11 cellular contexts compared by ENCODE assay signal in the genomic region with DNA sequence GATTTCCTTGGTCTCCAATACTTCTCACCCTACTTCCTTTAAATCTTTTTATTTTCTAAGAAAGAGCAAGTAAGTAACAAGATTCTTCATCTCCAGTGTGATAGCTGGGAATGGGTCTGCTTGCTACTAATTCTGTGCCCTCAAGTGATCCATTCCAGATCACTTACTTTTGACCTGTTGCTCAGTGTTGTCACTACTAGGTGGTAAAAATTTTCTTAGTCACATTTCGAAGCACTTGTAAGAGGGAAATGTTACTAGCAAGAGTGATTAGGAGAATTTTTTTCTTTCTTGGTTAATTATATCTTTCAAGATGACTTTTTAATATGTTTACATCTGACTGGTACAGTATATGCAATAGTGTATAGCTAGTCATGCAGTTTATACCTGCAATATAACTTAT. TPM values are rescaled to one million over a fixed set of nuclear protein-coding genes. Genes with fewer than 3 reads are reported as not detected.
DNase-seq lines count a peak whose midpoint lies in the region; ATAC-seq, FAIRE-seq and TF ChIP-seq lines count a peak whose summit lies in the region.
"Had no signal": no experiment of that assay in that cellular context is flagged by ENCODE, and none has a peak within 500 bp of the region (broad histone marks: within the 10 kb centered on the region; RNA-seq: fewer than 3 reads in every experiment).

No MANE protein-coding gene starts in this region.

- CTCF ChIA-PET in HepG2 (lab: Yijun Ruan, JAX; ENCODE audit: low intra/inter-chr PET ratio, low total read pairs) = no interaction called here

- no TSS peak for BruUV-seq in HepG2 (replicated peaks; lab: Mats Ljungman, UMichigan)

- no peaks in the 10 kb centered on the region for H3K27me3 Mint-ChIP-seq in activated T-helper 17 cell treated with anti-CD3 and anti-CD28 coated beads, Interleukin-2, amount 50 U/mL, for 72 hours
- no peaks in the 10 kb centered on the region for H3K27me3 Mint-ChIP-seq in memory B cell

- H3K4me3 ChIP-seq in HepG2 (replicated peaks in 1 of 3; ENCODE audit: insufficient read depth in 1 of 3, low read depth in 2 of 3, low read length in 3 of 3) = peak overlapping the region; percentile 5 to 89 (median 13); a peak in 3 of 6 replicates
- H3K4me3 ChIP-seq in right lobe of liver = no peak overlapping the region
- peak overlapping the region in 1 of 8 donors; percentile 1 for H3K4me3 ChIP-seq in spleen

- H3K4me1 ChIP-seq in HepG2 (ENCODE audit: insufficient read depth, low read length) (peaks cover 75% of the 10 kb centered on the region), right lobe of liver (peaks cover 0 to 41% (median 17%) of the 10 kb centered on the region in 4 donors), spleen (peaks cover 39 to 87% (median 71%) of the 10 kb centered on the region in 6 donors)

- peaks cover 87% of the 10 kb centered on the region for H3K79me2 ChIP-seq in HepG2 (ENCODE audit: insufficient read depth, low read length)

- peaks cover 28% of the 10 kb centered on the region for H4K20me1 ChIP-seq in HepG2 (ENCODE audit: insufficient read depth, low read length)

- H3K27ac ChIP-seq in HepG2 (ENCODE audit: extremely low read length, insufficient read depth, low read length) = no peak overlapping the region
- H3K27ac ChIP-seq in right lobe of liver = no peak overlapping the region
- peak overlapping the region in 1 of 8 donors; percentile 99 for H3K27ac ChIP-seq in spleen

- POLR2A ChIA-PET in HepG2 (lab: Yijun Ruan, JAX) = interaction anchor here (0.9 to 1.2 kb wide), 4 partner anchors 8 to 112 kb away, joined by 3 read pairs; no protein-coding TSS in a partner anchor

- ATAC-seq in HepG2 (no peak), right lobe of liver (no peak), memory B cell (ENCODE audit: low read depth) (no peak), HG02884 (IDR thresholded peaks at IDR 0.05; ENCODE audit: unreplicated experiment) (no peak)
- no peak for ATAC-seq in activated T-helper 17 cell treated with anti-CD3 and anti-CD28 coated beads, Interleukin-2, amount 50 U/mL, for 72 hours (replicated peaks)

- no peak for TF ChIP-seq RAD21 in HepG2 (CRISPR knock-in tag; IDR thresholded peaks at IDR 0.05)

- H3K9ac ChIP-seq in HepG2 (ENCODE audit: insufficient read depth, low read depth, low read length) = no peak overlapping the region

- H3K4me3 Mint-ChIP-seq in activated T-helper 17 cell treated with anti-CD3 and anti-CD28 coated beads, Interleukin-2, amount 50 U/mL, for 72 hours = peak overlapping the region; percentile 94
- peak overlapping the region; percentile 56 for H3K4me3 Mint-ChIP-seq in memory B cell

- intact Hi-C loops in HepG2 (cut with micrococcal nuclease; ENCODE audit: unreplicated experiment) (no loop called here), right lobe of liver (cut with DNase I) (no loop called here), spleen (cut with DNase I; ENCODE audit: low total_unique reads) (no loop called here)

- peaks cover 3% of the 10 kb centered on the region for H3K9me3 Mint-ChIP-seq in activated T-helper 17 cell treated with anti-CD3 and anti-CD28 coated beads, Interleukin-2, amount 50 U/mL, for 72 hours
- no peaks in the 10 kb centered on the region for H3K9me3 Mint-ChIP-seq in memory B cell
- H3K9me3 Mint-ChIP-seq: CD14-positive monocyte had no signal

- no peak for DNase-seq in HepG2 (ENCODE audit: low spot score)
- no peak for DNase-seq in right lobe of liver
- no peak for DNase-seq in memory B cell (ENCODE audit: low spot score in 2 of 2)
- no peak for DNase-seq in Ammon's horn (ENCODE audit: low spot score)
- no peak for DNase-seq in UCSD-AML1 (lab: John Stamatoyannopoulos, UW; ENCODE audit: unreplicated experiment)
- no peak for DNase-seq in spleen

- no peak for TF ChIP-seq EP300 in HepG2 (IDR thresholded peaks at IDR 0.05; ENCODE audit: low read depth in 2 of 2, low read length in 2 of 2)
- TF ChIP-seq EP300 in HepG2 (CRISPR knock-in tag; IDR thresholded peaks at IDR 0.05; ENCODE audit: borderline replicate concordance) = no peak

- peaks cover 50% of the 10 kb centered on the region for H3K4me1 Mint-ChIP-seq in activated T-helper 17 cell treated with anti-CD3 and anti-CD28 coated beads, Interleukin-2, amount 50 U/mL, for 72 hours
- peaks cover 54% of the 10 kb centered on the region for H3K4me1 Mint-ChIP-seq in memory B cell

- H3K27me3 ChIP-seq in HepG2 (ENCODE audit: control insufficient read depth in 1 of 2, insufficient read depth in 2 of 2, low read length in 2 of 2) = no peaks in the 10 kb centered on the region; a peak in 1 of 5 replicates
- H3K27me3 ChIP-seq in right lobe of liver = no peaks in the 10 kb centered on the region
- H3K27me3 ChIP-seq in spleen (replicated peaks in 1 of 7) = no peaks in the 10 kb centered on the region

- peaks cover 97% of the 10 kb centered on the region for H3K36me3 Mint-ChIP-seq in activated T-helper 17 cell treated with anti-CD3 and anti-CD28 coated beads, Interleukin-2, amount 50 U/mL, for 72 hours (ENCODE audit: low read depth)
- peaks cover 23% of the 10 kb centered on the region for H3K36me3 Mint-ChIP-seq in memory B cell

- H3K4me2 ChIP-seq in HepG2 (ENCODE audit: low read depth, low read length) = peak overlapping the region; percentile 76

- peaks cover 10 to 41% of the 10 kb centered on the region in 2 experiments for H3K36me3 ChIP-seq in HepG2 (replicated peaks in 1 of 2; ENCODE audit: control insufficient read depth in 1 of 2, insufficient read depth in 2 of 2, low read length in 2 of 2)
- H3K36me3 ChIP-seq in right lobe of liver = peaks cover 0 to 40% (median 11%) of the 10 kb centered on the region in 4 donors
- H3K36me3 ChIP-seq in spleen = peaks cover 3 to 44% (median 33%) of the 10 kb centered on the region in 6 donors

- WGBS in HepG2 (ENCODE audit: low lambda C conversion rate) = 84% methylated on average over 1 of the region's 1 CpG
- WGBS in right lobe of liver (ENCODE audit: insufficient coverage, low coverage, low lambda C conversion rate, missing lambda C conversion rate) = 75% methylated on average over 1 of the region's 1 CpG
- 61 to 84% (median 77%) methylated on average over 1 of the region's 1 CpG for WGBS in spleen, 5 donors

- FAIRE-seq in HepG2 (lab: Jason Lieb, UNC) = no peak

- in situ Hi-C loops in HepG2 (cut with HindIII; ENCODE audit: extremely low pct_ligation_motif_present, low pct_unique_long_range_greater_than_20kb) = no loop called here

- TF ChIP-seq CTCF in HepG2 (CRISPR knock-in tag; IDR thresholded peaks at IDR 0.05) = no peak
- no peak for TF ChIP-seq CTCF in right lobe of liver (IDR thresholded peaks at IDR 0.05)
- TF ChIP-seq CTCF in spleen (IDR thresholded peaks at IDR 0.05 in 8 of 11, conservative IDR thresholded peaks at IDR 0.05 in 3 of 11) = no peak

- no peak for TF ChIP-seq POLR2A in HepG2 (IDR thresholded peaks at IDR 0.05; ENCODE audit: insufficient read depth in 1 of 2, low read depth in 2 of 2, low read length in 2 of 2)
- TF ChIP-seq POLR2A in right lobe of liver (IDR thresholded peaks at IDR 0.05) = no peak
- no peak for TF ChIP-seq POLR2A in spleen (IDR thresholded peaks at IDR 0.05)

- H3K9me3 ChIP-seq in HepG2 (ENCODE audit: low read length) (no peaks in the 10 kb centered on the region), right lobe of liver (no peaks in the 10 kb centered on the region), spleen (no peaks in the 10 kb centered on the region)
- H3K9me3 ChIP-seq: HAP-1 had no signal

- peak overlapping the region; percentile 96 for H3K27ac Mint-ChIP-seq in activated T-helper 17 cell treated with anti-CD3 and anti-CD28 coated beads, Interleukin-2, amount 50 U/mL, for 72 hours
- peak overlapping the region; percentile 95 for H3K27ac Mint-ChIP-seq in memory B cell

- no peak overlapping the region for H2AFZ ChIP-seq in HepG2 (ENCODE audit: low read length)

RNA-seq across cellular contexts. Expression of a gene that starts 2.2 kb away (rescaled TPM):
- total RNA-seq in HepG2 (2016; rRNA removed; fragmentation: Illumina TruSeq; extraction: Trizol) (74.2 and 75.9 TPM in 2 replicates), right lobe of liver (10 to 100 TPM; 26.8 to 57.2 (median 40.4) TPM), spleen (100 to 1,000 TPM in 5 of 7 donors, 10 to 100 TPM in 2; 89.5 to 156 (median 134) TPM)
- 32.2 and 32.3 TPM in 2 replicates for total RNA-seq in HepG2 (2016; cell fraction: cytosol; rRNA removed; fragmentation: Illumina TruSeq; extraction: Trizol; ENCODE audit: low read depth)
- 62.4 and 77.2 TPM in 2 replicates for total RNA-seq in HepG2 (2016; cell fraction: insoluble cytoplasmic fraction; rRNA removed; fragmentation: Illumina TruSeq; extraction: Trizol)
- 48.4 and 51.5 TPM in 2 replicates for total RNA-seq in HepG2 (2016; cell fraction: membrane; rRNA removed; fragmentation: Illumina TruSeq; extraction: Trizol)
- total RNA-seq in HepG2 (2016; cell fraction: nucleus; rRNA removed; fragmentation: Illumina TruSeq; extraction: Trizol) = 90.2 and 98.9 TPM in 2 replicates
- polyA plus RNA-seq in HepG2 (2011; rRNA removed) (140 and 159 TPM in 2 replicates), spleen (10 to 100 TPM; 36.8 to 58.0 (median 44.4) TPM)
- 59.5 and 64.7 TPM in 2 replicates for polyA plus RNA-seq in HepG2 (2011; cell fraction: cytosol; rRNA removed)
- 243 and 295 TPM in 2 replicates for polyA plus RNA-seq in HepG2 (2011; cell fraction: nucleus; rRNA removed)
- 73.3 and 82.5 TPM in 2 replicates for polyA plus RNA-seq in HepG2 (2012)
- 27.7 and 30.6 TPM in 2 replicates for polyA plus RNA-seq in HepG2 (2016; cell fraction: cytosol; fragmentation: Illumina TruSeq; extraction: Trizol; ENCODE audit: low read depth)
- polyA plus RNA-seq in HepG2 (2016; cell fraction: insoluble cytoplasmic fraction; fragmentation: Illumina TruSeq; extraction: Trizol; ENCODE audit: low read depth) = 83.4 and 108 TPM in 2 replicates
- polyA plus RNA-seq in HepG2 (2016; cell fraction: membrane; fragmentation: Illumina TruSeq; extraction: Trizol; ENCODE audit: low read depth) = 43.4 and 53.2 TPM in 2 replicates
- polyA plus RNA-seq in HepG2 (2016; cell fraction: nucleus; fragmentation: Illumina TruSeq; extraction: Trizol; ENCODE audit: insufficient read depth, low read depth) = 205 and 223 TPM in 2 replicates
- 231 and 359 TPM in 2 replicates for polyA minus RNA-seq in HepG2 (2011; rRNA and poly(A)+ RNA removed; ENCODE audit: low replicate concordance)
- polyA minus RNA-seq in HepG2 (2011; cell fraction: cytosol; rRNA and poly(A)+ RNA removed) = 29.0 and 31.7 TPM in 2 replicates
- polyA minus RNA-seq in HepG2 (2011; cell fraction: nucleus; rRNA and poly(A)+ RNA removed) = 310 and 330 TPM in 2 replicates
- total RNA-seq in activated T-helper 17 cell treated with anti-CD3 and anti-CD28 coated beads, Interleukin-2, amount 50 U/mL, for 72 hours = 100 to 1,000 TPM; 237 to 249 TPM

RNA-seq across cellular contexts. Expression of a gene that starts 16.8 kb away (rescaled TPM):
- total RNA-seq in HepG2 (2016; rRNA removed; fragmentation: Illumina TruSeq; extraction: Trizol) = not detected in 2 replicates
- not detected in 2 replicates for total RNA-seq in HepG2 (2016; cell fraction: cytosol; rRNA removed; fragmentation: Illumina TruSeq; extraction: Trizol; ENCODE audit: low read depth)
- total RNA-seq in HepG2 (2016; cell fraction: insoluble cytoplasmic fraction; rRNA removed; fragmentation: Illumina TruSeq; extraction: Trizol) = not detected in 2 replicates
- not detected in 2 replicates for total RNA-seq in HepG2 (2016; cell fraction: membrane; rRNA removed; fragmentation: Illumina TruSeq; extraction: Trizol)
- total RNA-seq in HepG2 (2016; cell fraction: nucleus; rRNA removed; fragmentation: Illumina TruSeq; extraction: Trizol) = not detected in 2 replicates
- not detected in 2 replicates for polyA plus RNA-seq in HepG2 (2011; rRNA removed)
- polyA plus RNA-seq in HepG2 (2011; cell fraction: cytosol; rRNA removed) = not detected in 2 replicates
- not detected in 2 replicates for polyA plus RNA-seq in HepG2 (2011; cell fraction: nucleus; rRNA removed)
- polyA plus RNA-seq in HepG2 (2012) = not detected in 2 replicates
- not detected in 2 replicates for polyA plus RNA-seq in HepG2 (2016; cell fraction: cytosol; fragmentation: Illumina TruSeq; extraction: Trizol; ENCODE audit: low read depth)
- not detected in 2 replicates for polyA plus RNA-seq in HepG2 (2016; cell fraction: insoluble cytoplasmic fraction; fragmentation: Illumina TruSeq; extraction: Trizol; ENCODE audit: low read depth)
- not detected in 2 replicates for polyA plus RNA-seq in HepG2 (2016; cell fraction: membrane; fragmentation: Illumina TruSeq; extraction: Trizol; ENCODE audit: low read depth)
- not detected in 2 replicates for polyA plus RNA-seq in HepG2 (2016; cell fraction: nucleus; fragmentation: Illumina TruSeq; extraction: Trizol; ENCODE audit: insufficient read depth, low read depth)
- polyA minus RNA-seq in HepG2 (2011; rRNA and poly(A)+ RNA removed; ENCODE audit: low replicate concordance) = not detected in 2 replicates
- not detected in 2 replicates for polyA minus RNA-seq in HepG2 (2011; cell fraction: cytosol; rRNA and poly(A)+ RNA removed)
- polyA minus RNA-seq in HepG2 (2011; cell fraction: nucleus; rRNA and poly(A)+ RNA removed) = not detected in 2 replicates
- not detected for total RNA-seq in right lobe of liver
- not detected for total RNA-seq in activated T-helper 17 cell treated with anti-CD3 and anti-CD28 coated beads, Interleukin-2, amount 50 U/mL, for 72 hours
- total RNA-seq in spleen = not detected
- not detected for polyA plus RNA-seq in spleen
- total RNA-seq: NCI-H460 had no signal
- polyA plus RNA-seq: CD14-positive monocyte had no signal

RNA-seq across cellular contexts. Expression of a gene that starts 31.0 kb away (rescaled TPM):
- total RNA-seq in HepG2 (2016; rRNA removed; fragmentation: Illumina TruSeq; extraction: Trizol) (307 and 481 TPM in 2 replicates), right lobe of liver (100 to 1,000 TPM in 3 of 6 experiments, 10 to 100 TPM in 3; 76.3 to 189 (median 120) TPM), spleen (100 to 1,000 TPM; 383 to 596 (median 456) TPM)
- total RNA-seq in HepG2 (2016; cell fraction: cytosol; rRNA removed; fragmentation: Illumina TruSeq; extraction: Trizol; ENCODE audit: low read depth) = 53.8 and 55.7 TPM in 2 replicates
- total RNA-seq in HepG2 (2016; cell fraction: insoluble cytoplasmic fraction; rRNA removed; fragmentation: Illumina TruSeq; extraction: Trizol) = 323 and 475 TPM in 2 replicates
- 138 and 148 TPM in 2 replicates for total RNA-seq in HepG2 (2016; cell fraction: membrane; rRNA removed; fragmentation: Illumina TruSeq; extraction: Trizol)
- total RNA-seq in HepG2 (2016; cell fraction: nucleus; rRNA removed; fragmentation: Illumina TruSeq; extraction: Trizol) = 108 and 115 TPM in 2 replicates
- polyA plus RNA-seq in HepG2 (2011; rRNA removed) (131 and 160 TPM in 2 replicates), spleen (100 to 1,000 TPM; 221 to 315 (median 240) TPM)
- polyA plus RNA-seq in HepG2 (2011; cell fraction: cytosol; rRNA removed) = 118 and 149 TPM in 2 replicates
- polyA plus RNA-seq in HepG2 (2011; cell fraction: nucleus; rRNA removed) = 45.9 and 62.4 TPM in 2 replicates
- polyA plus RNA-seq in HepG2 (2012) = 153 and 194 TPM in 2 replicates
- 89.5 and 101 TPM in 2 replicates for polyA plus RNA-seq in HepG2 (2016; cell fraction: cytosol; fragmentation: Illumina TruSeq; extraction: Trizol; ENCODE audit: low read depth)
- polyA plus RNA-seq in HepG2 (2016; cell fraction: insoluble cytoplasmic fraction; fragmentation: Illumina TruSeq; extraction: Trizol; ENCODE audit: low read depth) = 611 and 615 TPM in 2 replicates
- 145 TPM in 2 replicates for polyA plus RNA-seq in HepG2 (2016; cell fraction: membrane; fragmentation: Illumina TruSeq; extraction: Trizol; ENCODE audit: low read depth)
- polyA plus RNA-seq in HepG2 (2016; cell fraction: nucleus; fragmentation: Illumina TruSeq; extraction: Trizol; ENCODE audit: insufficient read depth, low read depth) = 192 and 200 TPM in 2 replicates
- 66.0 and 182 TPM in 2 replicates for polyA minus RNA-seq in HepG2 (2011; rRNA and poly(A)+ RNA removed; ENCODE audit: low replicate concordance)
- 56.6 and 67.6 TPM in 2 replicates for polyA minus RNA-seq in HepG2 (2011; cell fraction: cytosol; rRNA and poly(A)+ RNA removed)
- 52.8 and 54.2 TPM in 2 replicates for polyA minus RNA-seq in HepG2 (2011; cell fraction: nucleus; rRNA and poly(A)+ RNA removed)
- total RNA-seq in activated T-helper 17 cell treated with anti-CD3 and anti-CD28 coated beads, Interleukin-2, amount 50 U/mL, for 72 hours = 100 to 1,000 TPM; 370 to 607 TPM

RNA-seq across cellular contexts. Expression of a gene that starts 49.5 kb away (rescaled TPM):
- total RNA-seq in HepG2 (2016; rRNA removed; fragmentation: Illumina TruSeq; extraction: Trizol) = 89.2 and 104 TPM in 2 replicates
- 42.6 and 45.4 TPM in 2 replicates for total RNA-seq in HepG2 (2016; cell fraction: cytosol; rRNA removed; fragmentation: Illumina TruSeq; extraction: Trizol; ENCODE audit: low read depth)
- total RNA-seq in HepG2 (2016; cell fraction: insoluble cytoplasmic fraction; rRNA removed; fragmentation: Illumina TruSeq; extraction: Trizol) = 96.4 and 107 TPM in 2 replicates
- 89.9 and 90.2 TPM in 2 replicates for total RNA-seq in HepG2 (2016; cell fraction: membrane; rRNA removed; fragmentation: Illumina TruSeq; extraction: Trizol)
- 50.1 and 56.3 TPM in 2 replicates for total RNA-seq in HepG2 (2016; cell fraction: nucleus; rRNA removed; fragmentation: Illumina TruSeq; extraction: Trizol)
- 120 and 128 TPM in 2 replicates for polyA plus RNA-seq in HepG2 (2011; rRNA removed)
- 106 TPM in 2 replicates for polyA plus RNA-seq in HepG2 (2011; cell fraction: cytosol; rRNA removed)
- 70.0 and 84.2 TPM in 2 replicates for polyA plus RNA-seq in HepG2 (2011; cell fraction: nucleus; rRNA removed)
- 64.9 and 90.6 TPM in 2 replicates for polyA plus RNA-seq in HepG2 (2012)
- polyA plus RNA-seq in HepG2 (2016; cell fraction: cytosol; fragmentation: Illumina TruSeq; extraction: Trizol; ENCODE audit: low read depth) = 44.0 and 44.7 TPM in 2 replicates
- 101 and 113 TPM in 2 replicates for polyA plus RNA-seq in HepG2 (2016; cell fraction: insoluble cytoplasmic fraction; fragmentation: Illumina TruSeq; extraction: Trizol; ENCODE audit: low read depth)
- 76.6 and 79.0 TPM in 2 replicates for polyA plus RNA-seq in HepG2 (2016; cell fraction: membrane; fragmentation: Illumina TruSeq; extraction: Trizol; ENCODE audit: low read depth)
- polyA plus RNA-seq in HepG2 (2016; cell fraction: nucleus; fragmentation: Illumina TruSeq; extraction: Trizol; ENCODE audit: insufficient read depth, low read depth) = 86.4 and 97.4 TPM in 2 replicates
- 75.0 and 215 TPM in 2 replicates for polyA minus RNA-seq in HepG2 (2011; rRNA and poly(A)+ RNA removed; ENCODE audit: low replicate concordance)
- polyA minus RNA-seq in HepG2 (2011; cell fraction: cytosol; rRNA and poly(A)+ RNA removed) = 29.9 and 30.5 TPM in 2 replicates
- 16.0 and 25.0 TPM in 2 replicates for polyA minus RNA-seq in HepG2 (2011; cell fraction: nucleus; rRNA and poly(A)+ RNA removed)
- 10 to 100 TPM; 40.2 to 82.0 (median 44.9) TPM for total RNA-seq in right lobe of liver
- 100 to 1,000 TPM; 127 to 132 TPM for total RNA-seq in activated T-helper 17 cell treated with anti-CD3 and anti-CD28 coated beads, Interleukin-2, amount 50 U/mL, for 72 hours
- 10 to 100 TPM; 59.5 to 81.3 (median 64.6) TPM for total RNA-seq in spleen
- polyA plus RNA-seq in spleen = 100 to 1,000 TPM in 1 of 3 donors, 10 to 100 TPM in 2; 87.1 to 109 (median 99.6) TPM

Comparison
In these comparisons a context has a peak if more than half of its experiments do, and no peak if none do; other contexts are left out.
1. H3K4me3 ChIP-seq: peak in HepG2 (3 of 3); none in right lobe of liver (0 of 3).